ENCODE assay signal across 1 cellular context in genomic region chr9:71509054-71509453, GRCh38.
TF ChIP-seq lines count a peak whose summit lies in the region.

No MANE protein-coding gene starts in this region.

TF ChIP-seq in GM23338, 12 proteins besides CTCF, POLR2A, EP300 and RAD21 (continued from another document):
- TF ChIP-seq EZH2phosphoT487 (IDR thresholded peaks at IDR 0.05; ENCODE audit: unreplicated experiment) (no peak), JUNB (IDR thresholded peaks at IDR 0.05; ENCODE audit: unreplicated experiment) (no peak), ZNF331 (CRISPR knock-in tag; IDR thresholded peaks at IDR 0.05; ENCODE audit: low read depth) (no peak), ZNF114 (CRISPR knock-in tag; IDR thresholded peaks at IDR 0.05) (no peak), CREB1 (CRISPR knock-in tag; IDR thresholded peaks at IDR 0.05; ENCODE audit: low read depth) (no peak), POLR2AphosphoS5 (IDR thresholded peaks at IDR 0.05; ENCODE audit: low read depth) (no peak)
